8 cellular contexts compared by ENCODE assay signal in genomic region chr17:78128616-78129384, GRCh38. TPM values are rescaled to one million over a fixed set of nuclear protein-coding genes. Genes with fewer than 3 reads are reported as not detected.
DNase-seq lines count a peak whose midpoint lies in the region; ATAC-seq and TF ChIP-seq lines count a peak whose summit lies in the region.

TMC6 (minus strand) TSS chr17:78128755; CDS start chr17:78126832, 1,923 bp downstream.

- H3K9ac ChIP-seq in neuronal stem cell (ENCODE audit: low read depth, low read length, poor library complexity): peak within 1 kb of the TSS; percentile 78

- H3K23ac ChIP-seq in neuronal stem cell (ENCODE audit: low read depth, low read length, poor library complexity): peak within 1 kb of the TSS; percentile 85

- peak within 1 kb of the TSS; percentile 95 for H2BK12ac ChIP-seq in neuronal stem cell (ENCODE audit: low read length)

- H3K4me1 ChIP-seq in Peyer's patch: peaks cover 7 to 72% (median 63%) of the 10 kb centered on the region in 4 donors
- peaks cover 16 to 28% of the 10 kb centered on the region in 2 donors for H3K4me1 ChIP-seq in neuronal stem cell (ENCODE audit: control insufficient read depth in 2 of 2, insufficient read depth in 1 of 2, low read depth in 1 of 2, low read length in 2 of 2)
- peaks cover 85% of the 10 kb centered on the region for H3K4me1 ChIP-seq in vagina

- no CpG with 5 or more reads among the region's 47 CpGs for WGBS in neuronal stem cell (ENCODE audit: extremely low coverage in 2 of 2, insufficient read length in 2 of 2, insufficient replicate concordance in 1 of 2), 2 donors

- peak within 1 kb of the TSS; percentile 71 for H3K14ac ChIP-seq in neuronal stem cell (ENCODE audit: low read length)

- no peak for ATAC-seq in HG02623 (IDR thresholded peaks at IDR 0.05; ENCODE audit: unreplicated experiment)

- peak in 1 of 2 donors; percentile 76 for TF ChIP-seq POLR2A in Peyer's patch (IDR thresholded peaks at IDR 0.05)
- no peak for TF ChIP-seq POLR2A in vagina (IDR thresholded peaks at IDR 0.05)

- H3K27ac ChIP-seq in Peyer's patch: peak within 1 kb of the TSS; percentile 84 to 99 (median 90)
- H3K27ac ChIP-seq in neuronal stem cell (replicated peaks; ENCODE audit: low read length): no peak within 1 kb of the TSS
- H3K27ac ChIP-seq in vagina: peak within 1 kb of the TSS; percentile 79

- H2AFZ ChIP-seq in neuronal stem cell (ENCODE audit: low read length): peak within 1 kb of the TSS; percentile 97

- H4K8ac ChIP-seq in neuronal stem cell (ENCODE audit: low read depth, low read length): no peak within 1 kb of the TSS

- peak within 1 kb of the TSS; percentile 94 for H3K4me2 ChIP-seq in neuronal stem cell (ENCODE audit: insufficient read depth, low read length, poor library complexity, severe bottlenecking)

- H3K18ac ChIP-seq in neuronal stem cell (ENCODE audit: low read length): peak within 1 kb of the TSS; percentile 91

- H3K36me3 ChIP-seq in Peyer's patch (peaks cover 0 to 21% (median 0%) of the 10 kb centered on the region in 3 donors), neuronal stem cell (replicated peaks in 1 of 2; ENCODE audit: control insufficient read depth in 2 of 2, insufficient read depth in 2 of 2, low read length in 2 of 2) (peaks cover 0 to 4% of the 10 kb centered on the region in 2 donors), vagina (no peaks in the 10 kb centered on the region)

- H4K91ac ChIP-seq in neuronal stem cell (ENCODE audit: low read depth, low read length, poor library complexity): no peak within 1 kb of the TSS

- peak within 1 kb of the TSS; percentile 91 for H2BK120ac ChIP-seq in neuronal stem cell (ENCODE audit: low read depth, low read length)

- H3K4ac ChIP-seq in neuronal stem cell (ENCODE audit: low read length): no peak within 1 kb of the TSS

- peak; percentile 65 for DNase-seq in DMS53 treated with DMSO at 0.1 percent for 48 hours (lab: John Stamatoyannopoulos, UW; ENCODE audit: unreplicated experiment)
- peak; percentile 63 for DNase-seq in HK-2 (ENCODE audit: unreplicated experiment)
- peak; percentile 84 to 89 (median 88) for DNase-seq in Peyer's patch
- peak; percentile 58 for DNase-seq in activated gamma-delta T cell (lab: John Stamatoyannopoulos, UW)
- peak; percentile 72 for DNase-seq in globus pallidus (ENCODE audit: low spot score)
- peak; percentile 48 for DNase-seq in neuronal stem cell (ENCODE audit: low spot score)
- DNase-seq in vagina (ENCODE audit: extremely low spot score in 2 of 2): no peak

- peak within 1 kb of the TSS; percentile 48 for H2BK5ac ChIP-seq in neuronal stem cell (ENCODE audit: low read length)

- H3K4me3 ChIP-seq in Peyer's patch (peak within 1 kb of the TSS; percentile 59 to 97 (median 82)), neuronal stem cell (ENCODE audit: low read length in 2 of 2) (peak within 1 kb of the TSS; percentile 56 to 88), vagina (peak within 1 kb of the TSS; percentile 58 to 78)

- peak within 1 kb of the TSS; percentile 98 for H2BK15ac ChIP-seq in neuronal stem cell (ENCODE audit: low read length)

- H3K27me3 ChIP-seq in Peyer's patch (no peaks in the 10 kb centered on the region), neuronal stem cell (ENCODE audit: control insufficient read depth in 3 of 3, insufficient read depth in 3 of 3, low read depth in 1 of 3, low read length in 3 of 3) (peaks cover 4 to 53% (median 15%) of the 10 kb centered on the region in 3 experiments), vagina (no peaks in the 10 kb centered on the region)

- H3K9me3 ChIP-seq in Peyer's patch: no peaks in the 10 kb centered on the region
- H3K9me3 ChIP-seq in neuronal stem cell (replicated peaks in 1 of 2; ENCODE audit: control insufficient read depth in 2 of 2, insufficient read depth in 1 of 2, low read depth in 1 of 2, low read length in 2 of 2): peaks cover 0 to 2% of the 10 kb centered on the region in 2 donors
- H3K9me3 ChIP-seq in vagina: no peaks in the 10 kb centered on the region

- H3K79me1 ChIP-seq in neuronal stem cell (ENCODE audit: low read depth, low read length): peaks cover 10% of the 10 kb centered on the region

- H2AK5ac ChIP-seq in neuronal stem cell (ENCODE audit: low read depth, low read length): peak within 1 kb of the TSS; percentile 100

- TF ChIP-seq CTCF in Peyer's patch (IDR thresholded peaks at IDR 0.05) (no peak), vagina (IDR thresholded peaks at IDR 0.05) (no peak)

- intact Hi-C loops in vagina (cut with DNase I): loop anchor here (5.0 kb wide), 1 partner anchor 49 kb away; no protein-coding TSS in a partner anchor

RNA-seq across cellular contexts. Expression of gene TMC6, which starts in this region (rescaled TPM):
- total RNA-seq in Peyer's patch (100 to 1,000 TPM in 1 of 4 donors, 10 to 100 TPM in 3; 54.5 to 107 (median 94.9) TPM), vagina (64.8 TPM)
- polyA plus RNA-seq in neuronal stem cell (2013, experiment 1 of 2): 18.0 TPM
- polyA plus RNA-seq in neuronal stem cell (2013, experiment 2 of 2): 18.2 TPM

Comparison
In these comparisons a context has a peak if more than half of its experiments do, and no peak if none do; other contexts are left out.
1. DNase-seq: peak in DMS53 treated with DMSO at 0.1 percent for 48 hours (single experiment), HK-2 (single experiment), Peyer's patch (3 of 3), activated gamma-delta T cell (single experiment), globus pallidus (single experiment) and neuronal stem cell (single experiment); none in vagina (0 of 2).
2. Peak in every context shown above with its lines, with median percentiles within 50 percentile points of each other: H3K4me3 ChIP-seq.